8 cellular contexts compared by ENCODE assay signal in the genomic region with DNA sequence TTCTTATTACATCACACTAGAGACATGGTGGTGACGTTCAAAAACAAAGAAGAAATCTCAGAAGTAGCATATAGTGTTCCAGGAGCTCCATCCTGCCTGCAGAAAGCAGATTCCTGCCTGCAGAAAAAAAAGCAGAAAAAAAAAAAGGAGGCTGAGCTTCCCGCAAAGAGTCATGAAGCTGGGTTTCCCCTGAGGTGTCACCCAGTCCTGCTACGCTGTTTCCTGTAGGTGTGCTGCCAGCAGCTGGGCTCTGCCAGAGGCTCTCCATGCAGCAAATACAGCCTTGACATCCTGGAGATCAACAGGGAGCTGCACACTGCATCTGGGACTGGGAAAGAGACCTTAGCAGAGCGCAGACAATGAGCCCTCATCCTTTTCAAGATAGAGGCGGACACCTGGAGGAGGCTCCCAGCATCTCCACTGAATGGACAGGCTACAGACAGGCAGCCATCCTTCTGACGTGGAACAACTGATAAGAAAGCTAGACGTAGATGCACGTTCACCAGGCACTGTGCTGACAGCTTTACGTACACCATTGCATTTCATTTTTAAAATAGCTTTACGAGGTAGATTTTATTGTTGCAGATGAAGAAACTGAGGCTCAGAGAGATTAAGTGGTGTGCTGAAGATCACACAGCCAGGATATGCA.
DNase-seq lines count a peak whose midpoint lies in the region; ATAC-seq lines count a peak whose summit lies in the region.
"Had no signal": no experiment of that assay in that cellular context is flagged by ENCODE, and none has a peak within 500 bp of the region (broad histone marks: within the 10 kb centered on the region; RNA-seq: fewer than 3 reads in every experiment).

No MANE protein-coding gene starts in this region.

- CTCF ChIA-PET in activated naive CD4-positive, alpha-beta T cell treated with anti-CD3 and anti-CD28 coated beads, Interleukin-2, amount 10 ng/mL, durations not matched to agents 7 days and 5 days (lab: Charles Lee), result interaction anchor here (0.6 to 2.3 kb wide), 6 partner anchors 35 to 373 kb away, joined by 3 to 8 read pairs (median 3); no protein-coding TSS in a partner anchor

- no peaks in the 10 kb centered on the region for H3K36me3 Mint-ChIP-seq in activated naive CD4-positive, alpha-beta T cell treated with anti-CD3 and anti-CD28 coated beads, Interleukin-2, amount 10 ng/mL, durations not matched to agents 7 days and 5 days
- H3K36me3 Mint-ChIP-seq: immature natural killer cell had no signal

- peak; percentile 41 for ATAC-seq in left lobe of liver
- ATAC-seq in HG03521 (IDR thresholded peaks at IDR 0.05; ENCODE audit: unreplicated experiment), result no peak

- peak overlapping the region; percentile 32 for H3K4me3 Mint-ChIP-seq in activated naive CD4-positive, alpha-beta T cell treated with anti-CD3 and anti-CD28 coated beads, Interleukin-2, amount 10 ng/mL, durations not matched to agents 7 days and 5 days
- H3K4me3 Mint-ChIP-seq: immature natural killer cell had no signal

- H3K4me1 Mint-ChIP-seq in activated naive CD4-positive, alpha-beta T cell treated with anti-CD3 and anti-CD28 coated beads, Interleukin-2, amount 10 ng/mL, durations not matched to agents 7 days and 5 days, result peaks cover 58% of the 10 kb centered on the region
- H3K4me1 Mint-ChIP-seq: immature natural killer cell had no signal

- no peaks in the 10 kb centered on the region for H3K27me3 Mint-ChIP-seq in activated naive CD4-positive, alpha-beta T cell treated with anti-CD3 and anti-CD28 coated beads, Interleukin-2, amount 10 ng/mL, durations not matched to agents 7 days and 5 days

- peak overlapping the region; percentile 47 for H3K27ac Mint-ChIP-seq in activated naive CD4-positive, alpha-beta T cell treated with anti-CD3 and anti-CD28 coated beads, Interleukin-2, amount 10 ng/mL, durations not matched to agents 7 days and 5 days

- peak; percentile 31 for DNase-seq in activated CD4-positive, alpha-beta T cell treated with anti-CD3 and anti-CD28 coated beads for 1 hour
- peak; percentile 68 for DNase-seq in activated naive CD4-positive, alpha-beta T cell treated with anti-CD3 and anti-CD28 coated beads, Interleukin-2, amount 10 ng/mL, durations not matched to agents 7 days and 5 days
- no peak for DNase-seq in left lobe of liver (ENCODE audit: low spot score)
- DNase-seq in stimulated activated naive CD4-positive, alpha-beta T cell (lab: John Stamatoyannopoulos, UW), result peak; percentile 14 to 64 (median 54)
- DNase-seq in inferior parietal cortex (ENCODE audit: extremely low spot score), result no peak
- no peak for DNase-seq in NK-92 (lab: John Stamatoyannopoulos, UW; ENCODE audit: unreplicated experiment)
- DNase-seq: immature natural killer cell had no signal

- H3K9me3 Mint-ChIP-seq in activated naive CD4-positive, alpha-beta T cell treated with anti-CD3 and anti-CD28 coated beads, Interleukin-2, amount 10 ng/mL, durations not matched to agents 7 days and 5 days, result peaks cover 3% of the 10 kb centered on the region

Comparison
In these comparisons a context has a peak if more than half of its experiments do, and no peak if none do; other contexts are left out.
1. DNase-seq: peak in activated CD4-positive, alpha-beta T cell treated with anti-CD3 and anti-CD28 coated beads for 1 hour (single experiment), activated naive CD4-positive, alpha-beta T cell treated with anti-CD3 and anti-CD28 coated beads, Interleukin-2, amount 10 ng/mL, durations not matched to agents 7 days and 5 days (single experiment) and stimulated activated naive CD4-positive, alpha-beta T cell (6 of 6); none in left lobe of liver (single experiment), inferior parietal cortex (single experiment) and NK-92 (single experiment).